Comparison of ENCODE assay signal across 10 cellular contexts in the genomic region with DNA sequence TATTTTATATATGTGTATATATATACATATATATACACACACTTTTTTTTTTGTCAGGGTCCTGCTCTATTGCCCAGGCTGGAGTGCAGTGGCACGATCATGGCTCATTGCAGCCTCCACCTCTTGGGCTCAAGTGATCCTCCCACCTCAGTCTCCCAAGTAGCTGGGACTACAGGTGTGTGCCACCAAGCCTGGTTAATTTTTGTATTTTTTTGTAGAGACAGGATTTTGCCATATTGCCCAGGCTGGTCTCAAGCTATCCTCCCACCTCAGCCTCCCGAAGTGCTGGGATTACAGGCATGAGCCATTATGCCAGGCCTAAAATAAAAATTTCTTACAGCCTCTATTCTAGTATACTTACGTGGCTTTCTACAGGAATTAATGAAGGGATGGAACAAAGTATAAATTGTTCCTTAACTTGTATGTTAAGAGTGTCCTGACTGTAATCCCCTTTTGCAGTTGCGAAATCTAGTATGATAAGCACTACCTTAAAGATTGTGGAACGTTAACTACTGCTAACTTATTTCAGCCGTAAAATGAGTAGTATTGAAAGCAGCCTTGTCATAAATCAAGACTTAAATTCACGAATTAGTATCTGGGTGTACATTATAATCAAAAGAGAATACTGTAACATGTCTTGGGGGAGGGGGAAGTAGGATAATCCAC. TPM values are rescaled to one million over a fixed set of nuclear protein-coding genes. Genes with fewer than 3 reads are reported as not detected.
DNase-seq lines count a peak whose midpoint lies in the region; ATAC-seq, FAIRE-seq and TF ChIP-seq lines count a peak whose summit lies in the region.
"Had no signal": no experiment of that assay in that cellular context is flagged by ENCODE, and none has a peak within 500 bp of the region (broad histone marks: within the 10 kb centered on the region; RNA-seq: fewer than 3 reads in every experiment).

No MANE protein-coding gene starts in this region.

- H3K4me3 ChIP-seq in A673 (ENCODE audit: low read depth, low read length, poor library complexity, severe bottlenecking): peak overlapping the region; percentile 73
- H3K4me3 ChIP-seq in astrocyte (ENCODE audit: insufficient read depth, low read depth, low read length): peak overlapping the region; percentile 96
- peak overlapping the region; percentile 51 to 98 for H3K4me3 ChIP-seq in mucosa of rectum (ENCODE audit: low read length in 2 of 2)

- H3K4me3 Mint-ChIP-seq in HFFc6: peak overlapping the region; percentile 96
- peak overlapping the region; percentile 99 for H3K4me3 Mint-ChIP-seq in astrocyte (ENCODE audit: unreplicated experiment)

- intact Hi-C loops in A673 (cut with micrococcal nuclease; ENCODE audit: unreplicated experiment): no loop called here

- H3K36me3 ChIP-seq in A673 (ENCODE audit: insufficient read depth, low read length, poor library complexity, severe bottlenecking): no peaks in the 10 kb centered on the region
- H3K36me3 ChIP-seq in astrocyte (ENCODE audit: insufficient read depth, low read length): peaks cover 3% of the 10 kb centered on the region
- H3K36me3 ChIP-seq in mucosa of rectum (ENCODE audit: control insufficient read depth in 2 of 2, insufficient read depth in 2 of 2, low read length in 2 of 2): no peaks in the 10 kb centered on the region

- DNase-seq in A673 (ENCODE audit: low spot score) (no peak), HFFc6 (no peak), astrocyte (ENCODE audit: low read depth) (no peak), NCI-H2029 treated with DMSO at 0.1 percent for 48 hours (lab: John Stamatoyannopoulos, UW) (no peak), NCI-H748 (lab: John Stamatoyannopoulos, UW; ENCODE audit: unreplicated experiment) (no peak), occipital lobe (lab: John Stamatoyannopoulos, UW) (no peak)
- DNase-seq: GOT3, NCI-H1436 treated with DMSO at 0.1 percent for 48 hours had no signal

- TF ChIP-seq CTCF in A673 (conservative IDR thresholded peaks at IDR 0.05; ENCODE audit: low read depth, low read length) (no peak), HFFc6 (IDR thresholded peaks at IDR 0.05) (no peak), astrocyte (IDR thresholded peaks at IDR 0.05; ENCODE audit: insufficient read depth, low read depth, low read length) (no peak)

- peaks cover 9% of the 10 kb centered on the region for H3K4me1 ChIP-seq in A673 (ENCODE audit: insufficient read depth, low read length, poor library complexity, severe bottlenecking)
- peaks cover 11% of the 10 kb centered on the region for H3K4me1 ChIP-seq in astrocyte (ENCODE audit: insufficient read depth, low read length)
- H3K4me1 ChIP-seq in mucosa of rectum (ENCODE audit: control insufficient read depth in 2 of 2, insufficient read depth in 2 of 2, low read length in 2 of 2): peaks cover 0 to 3% of the 10 kb centered on the region in 2 donors

- ATAC-seq in GM18498 (IDR thresholded peaks at IDR 0.05; ENCODE audit: unreplicated experiment): no peak

- peaks cover 11% of the 10 kb centered on the region for H3K36me3 Mint-ChIP-seq in HFFc6 (ENCODE audit: low read depth)
- peaks cover 7% of the 10 kb centered on the region for H3K36me3 Mint-ChIP-seq in astrocyte (ENCODE audit: low read depth, unreplicated experiment)

- no peaks in the 10 kb centered on the region for H3K9me3 Mint-ChIP-seq in HFFc6
- H3K9me3 Mint-ChIP-seq in astrocyte (ENCODE audit: unreplicated experiment): peaks cover 2% of the 10 kb centered on the region

- H4K20me1 ChIP-seq in astrocyte (ENCODE audit: insufficient read depth, low read length): peaks cover 23% of the 10 kb centered on the region

- FAIRE-seq in astrocyte (lab: Jason Lieb, UNC): no peak

- H3K9ac ChIP-seq in astrocyte (ENCODE audit: low read length): peak overlapping the region; percentile 97
- no peak overlapping the region for H3K9ac ChIP-seq in mucosa of rectum (ENCODE audit: low read depth in 1 of 2, low read length in 2 of 2)

- H3K4me1 Mint-ChIP-seq in HFFc6 (ENCODE audit: low read depth) (peaks cover 37% of the 10 kb centered on the region), astrocyte (ENCODE audit: low read depth, unreplicated experiment) (peaks cover 22% of the 10 kb centered on the region)

- H3K27me3 ChIP-seq in A673 (replicated peaks; ENCODE audit: insufficient read depth, low read depth, low read length, poor library complexity): no peaks in the 10 kb centered on the region
- no peaks in the 10 kb centered on the region for H3K27me3 ChIP-seq in astrocyte (ENCODE audit: insufficient read depth, low read length)
- H3K27me3 ChIP-seq in mucosa of rectum (ENCODE audit: control insufficient read depth in 2 of 2, insufficient read depth in 2 of 2, low read length in 2 of 2): no peaks in the 10 kb centered on the region

- no peak overlapping the region for H3K27ac ChIP-seq in A673 (ENCODE audit: low read depth, low read length, poor library complexity, severe bottlenecking)
- H3K27ac ChIP-seq in astrocyte (ENCODE audit: low read depth, low read length): no peak overlapping the region
- H3K27ac ChIP-seq in mucosa of rectum (ENCODE audit: low read depth in 2 of 2, low read length in 2 of 2): no peak overlapping the region

- BruUV-seq in A673 (replicated peaks; lab: Mats Ljungman, UMichigan): no TSS peak

- no peaks in the 10 kb centered on the region for H3K9me3 ChIP-seq in A673 (ENCODE audit: low read depth, low read length, poor library complexity, severe bottlenecking)
- H3K9me3 ChIP-seq in astrocyte (ENCODE audit: insufficient read depth, low read depth, low read length): no peaks in the 10 kb centered on the region
- no peaks in the 10 kb centered on the region for H3K9me3 ChIP-seq in mucosa of rectum (ENCODE audit: control insufficient read depth in 2 of 2, low read length in 2 of 2)

- POLR2A ChIA-PET in A673 (lab: Charles Lee; ENCODE audit: low non-redundant PET): no interaction called here

- peak overlapping the region; percentile 91 for H3K4me2 ChIP-seq in astrocyte (ENCODE audit: low read length)

- H3K27me3 Mint-ChIP-seq in HFFc6 (ENCODE audit: insufficient read depth) (peaks cover 2% of the 10 kb centered on the region; the same call in 1 of the 2 replicates), astrocyte (ENCODE audit: low read depth, unreplicated experiment) (no peaks in the 10 kb centered on the region)

- peaks cover 64% of the 10 kb centered on the region for H3K79me2 ChIP-seq in astrocyte (ENCODE audit: insufficient read depth, low read length)

- H2AFZ ChIP-seq in astrocyte (ENCODE audit: low read depth, low read length): no peak overlapping the region

- CTCF ChIA-PET in A673 (lab: Charles Lee): interaction anchor here (2.8 kb wide), 1 partner anchor 15 kb away, joined by 7 read pairs; no protein-coding TSS in a partner anchor

- peak overlapping the region; percentile 94 for H3K27ac Mint-ChIP-seq in HFFc6
- H3K27ac Mint-ChIP-seq in astrocyte (ENCODE audit: unreplicated experiment): peak overlapping the region; percentile 14

RNA-seq across cellular contexts. Expression of gene TRAF6, which starts 2.1 kb away (rescaled TPM):
- total RNA-seq in A673 (2021) (25.5 and 28.6 TPM in 2 replicates), astrocyte (17.8 and 19.4 TPM in 2 replicates), occipital lobe (16.5 TPM)
- total RNA-seq in HFFc6 (2021; fragmentation: NEBNext Ultra II Directional; extraction: Animal tissue kit (Norgen Biotek cat#: 25700)): 1 to 10 TPM; 7.9 to 9.5 (median 8.3) TPM

RNA-seq across cellular contexts. Expression of gene RAG1, which starts 59.9 kb away (rescaled TPM):
- total RNA-seq in A673 (2021) (0.07 and 0.11 TPM in 2 replicates), astrocyte (2.0 and 3.2 TPM in 2 replicates), occipital lobe (0.94 TPM)
- total RNA-seq in HFFc6 (2021; fragmentation: NEBNext Ultra II Directional; extraction: Animal tissue kit (Norgen Biotek cat#: 25700)): under 1 TPM; 0.09 to 0.58 (median 0.29) TPM
